In the genomic region with DNA sequence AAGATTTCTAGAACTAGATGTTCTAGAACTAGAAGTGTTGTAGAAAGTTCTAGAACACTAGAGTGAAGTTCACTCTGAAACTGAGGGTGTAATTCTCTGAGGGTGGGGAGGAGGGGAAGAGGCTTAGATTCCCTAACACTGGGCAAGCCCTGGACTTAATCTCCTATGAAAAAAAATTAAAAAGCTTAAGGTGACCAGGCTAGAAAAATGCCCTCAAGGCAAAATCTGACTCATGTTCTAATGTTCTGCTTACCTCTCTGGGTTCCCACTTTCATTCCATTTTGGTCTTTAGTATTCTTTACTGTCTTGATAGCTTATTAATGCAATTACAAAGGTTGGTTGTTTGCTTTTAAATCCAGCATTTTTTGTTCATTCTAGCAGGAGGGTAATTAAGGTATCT, we compare ENCODE assay signal across 18 cellular contexts.
DNase-seq lines count a peak whose midpoint lies in the region; TF ChIP-seq lines count a peak whose summit lies in the region.
"Had no signal": no experiment of that assay in that cellular context is flagged by ENCODE, and none has a peak within 500 bp of the region (broad histone marks: within the 10 kb centered on the region; RNA-seq: fewer than 3 reads in every experiment).

No MANE protein-coding gene starts in this region.

- peak overlapping the region; percentile 86 for H3K27ac Mint-ChIP-seq in MCF 10A (ENCODE audit: low read depth, unreplicated experiment)

- no peak overlapping the region for H3K9ac ChIP-seq in mammary epithelial cell (ENCODE audit: insufficient read depth, low read length)
- H3K9ac ChIP-seq: BLaER1 treated with 17β-estradiol and CSF1 and Interleukin-3, amounts not matched to agents 10 nM and 100 nM had no signal

- no peaks in the 10 kb centered on the region for H3K36me3 ChIP-seq in breast epithelium
- peaks cover 5% of the 10 kb centered on the region for H3K36me3 ChIP-seq in mammary epithelial cell (ENCODE audit: insufficient read depth, low read length)
- H3K36me3 ChIP-seq in OCI-LY7 (ENCODE audit: insufficient read depth, low read length): no peaks in the 10 kb centered on the region

- no peaks in the 10 kb centered on the region for H3K79me2 ChIP-seq in mammary epithelial cell (ENCODE audit: insufficient read depth, low read length)
- H3K79me2 ChIP-seq in OCI-LY7 (ENCODE audit: insufficient read depth, low read depth, low read length): no peaks in the 10 kb centered on the region

- peak; percentile 75 for DNase-seq in MCF 10A (ENCODE audit: unreplicated experiment)
- DNase-seq in breast epithelium (ENCODE audit: low spot score in 2 of 2): no peak
- peak; percentile 88 for DNase-seq in NCI-H69 (lab: John Stamatoyannopoulos, UW)
- DNase-seq in mammary epithelial cell: peak; percentile 74
- no peak for DNase-seq in anterior cingulate cortex (lab: John Stamatoyannopoulos, UW)
- DNase-seq in OCI-LY7 (ENCODE audit: low spot score): no peak
- no peak for DNase-seq in NCI-H774 (lab: John Stamatoyannopoulos, UW)
- no peak for DNase-seq in dermis blood vessel endothelial cell
- DNase-seq: KBM-7; MM.1S; NCI-H1105; NCI-H187 treated with DMSO at 0.1 percent for 48 hours; NCI-H2171 treated with DMSO at 0.1 percent for 48 hours; NCI-H510A; NK-92 treated with Interleukin-12 subunit alpha and Interleukin-12 subunit beta, amount 100 ng/mL, for 24 hours; SHP77 had no signal

- H3K9me3 ChIP-seq in breast epithelium (no peaks in the 10 kb centered on the region), mammary epithelial cell (replicated peaks; ENCODE audit: insufficient read depth, low read length) (no peaks in the 10 kb centered on the region), OCI-LY7 (ENCODE audit: low read length) (no peaks in the 10 kb centered on the region)
- H3K9me3 ChIP-seq: BLaER1 treated with 17β-estradiol and CSF1 and Interleukin-3, amounts not matched to agents 10 nM and 100 nM had no signal

- no peaks in the 10 kb centered on the region for H3K9me3 Mint-ChIP-seq in MCF 10A (ENCODE audit: unreplicated experiment)

- TF ChIP-seq CTCF in MCF 10A (IDR thresholded peaks at IDR 0.05; ENCODE audit: unreplicated experiment) (no peak), breast epithelium (IDR thresholded peaks at IDR 0.05) (no peak), mammary epithelial cell (conservative IDR thresholded peaks at IDR 0.05 in 1 of 2, IDR thresholded peaks at IDR 0.05 in 1 of 2; ENCODE audit: extremely low read depth in 1 of 2, insufficient read depth in 1 of 2, low read depth in 1 of 2, low read length in 2 of 2) (no peak), OCI-LY7 (conservative IDR thresholded peaks at IDR 0.05; ENCODE audit: low read length) (no peak)

- dilution Hi-C loops in mammary epithelial cell (cut with HindIII; ENCODE audit: low sequenced_read_pairs): no loop called here

- H3K4me1 ChIP-seq in breast epithelium (no peaks in the 10 kb centered on the region), mammary epithelial cell (ENCODE audit: insufficient read depth, low read length) (peaks cover 16% of the 10 kb centered on the region), OCI-LY7 (ENCODE audit: insufficient read depth, low read length, poor library complexity, severe bottlenecking) (no peaks in the 10 kb centered on the region)
- H3K4me1 ChIP-seq: BLaER1 treated with 17β-estradiol and CSF1 and Interleukin-3, amounts not matched to agents 10 nM and 100 nM had no signal

- TF ChIP-seq POLR2A in breast epithelium (IDR thresholded peaks at IDR 0.05): no peak

- no peak overlapping the region for H3K4me3 Mint-ChIP-seq in MCF 10A (ENCODE audit: unreplicated experiment)

- no peaks in the 10 kb centered on the region for H3K27me3 Mint-ChIP-seq in MCF 10A (ENCODE audit: insufficient read depth, unreplicated experiment)

- no peaks in the 10 kb centered on the region for H3K9me2 ChIP-seq in OCI-LY7 (ENCODE audit: insufficient read depth, low read length)

- BruUV-seq in MCF 10A (replicated peaks; lab: Mats Ljungman, UMichigan) (no TSS peak), mammary epithelial cell (replicated peaks; lab: Mats Ljungman, UMichigan) (no TSS peak), OCI-LY7 (replicated peaks; lab: Mats Ljungman, UMichigan) (no TSS peak)

- no peak overlapping the region for H3K4me3 ChIP-seq in breast epithelium
- H3K4me3 ChIP-seq in mammary epithelial cell (replicated peaks in 1 of 3; ENCODE audit: insufficient read depth in 1 of 3, low read depth in 2 of 3, low read length in 3 of 3): no peak overlapping the region
- H3K4me3 ChIP-seq in OCI-LY7 (ENCODE audit: low read depth, low read length, poor library complexity, severe bottlenecking): no peak overlapping the region
- H3K4me3 ChIP-seq: BLaER1 treated with 17β-estradiol and CSF1 and Interleukin-3, amounts not matched to agents 10 nM and 100 nM; GM12878 had no signal

- H2AFZ ChIP-seq in mammary epithelial cell (ENCODE audit: low read depth, low read length) (no peak overlapping the region), OCI-LY7 (ENCODE audit: low read length) (no peak overlapping the region)

- H3K36me3 Mint-ChIP-seq in MCF 10A (ENCODE audit: insufficient read depth, unreplicated experiment): peaks cover 57% of the 10 kb centered on the region

- CTCF ChIA-PET in MCF 10A (lab: Yijun Ruan, JAX): interaction anchor here (0.5 to 1.3 kb wide), 8 partner anchors 21 to 438 kb away, joined by 3 to 5 read pairs (median 3); a partner anchor contains a TSS
- CTCF ChIA-PET in mammary epithelial cell (lab: Charles Lee; ENCODE audit: low non-redundant PET): interaction anchor here (0.7 kb wide), 1 partner anchor 281 kb away, joined by 12 read pairs; no protein-coding TSS in a partner anchor
- CTCF ChIA-PET in OCI-LY7 (lab: Charles Lee; ENCODE audit: unreplicated experiment): no interaction called here

- H3K27ac ChIP-seq in breast epithelium: no peak overlapping the region
- H3K27ac ChIP-seq in mammary epithelial cell (ENCODE audit: insufficient read depth, low read depth, low read length): peak overlapping the region; percentile 0
- H3K27ac ChIP-seq in OCI-LY7 (ENCODE audit: low read depth, low read length, poor library complexity, severe bottlenecking): no peak overlapping the region
- H3K27ac ChIP-seq: BLaER1 treated with 17β-estradiol and CSF1 and Interleukin-3, amounts not matched to agents 10 nM and 100 nM had no signal

- POLR2A ChIA-PET in MCF 10A (lab: Yijun Ruan, JAX) (interaction anchor here (0.6 to 2.3 kb wide), 8 partner anchors 10 to 1143 kb away, joined by 3 to 15 read pairs (median 6); a partner anchor contains a TSS), OCI-LY7 (lab: Charles Lee) (interaction anchor here (0.6 to 0.7 kb wide), 3 partner anchors 54 to 1947 kb away, joined by 3 to 5 read pairs (median 4); no protein-coding TSS in a partner anchor)

- intact Hi-C loops in MCF 10A (cut with micrococcal nuclease) (no loop called here), breast epithelium (cut with DNase I; ENCODE audit: low total_unique reads) (no loop called here), mammary epithelial cell (cut with micrococcal nuclease) (loop anchor here (5.0 kb wide), 1 partner anchor 278 kb away; a partner anchor contains a TSS), OCI-LY7 (cut with micrococcal nuclease; ENCODE audit: unreplicated experiment) (no loop called here)

- in situ Hi-C loops in mammary epithelial cell (cut with MboI; ENCODE audit: low sequenced_read_pairs in 2 of 2): no loop called here

- H4K20me1 ChIP-seq in mammary epithelial cell (ENCODE audit: insufficient read depth, low read length) (no peaks in the 10 kb centered on the region), OCI-LY7 (ENCODE audit: insufficient read depth, low read length) (no peaks in the 10 kb centered on the region)
- H4K20me1 ChIP-seq: BLaER1 treated with 17β-estradiol and CSF1 and Interleukin-3, amounts not matched to agents 10 nM and 100 nM had no signal

- H3K4me2 ChIP-seq in mammary epithelial cell (ENCODE audit: insufficient read depth, low read depth, low read length): peak overlapping the region; percentile 10
- no peak overlapping the region for H3K4me2 ChIP-seq in OCI-LY7 (ENCODE audit: low read length)
- H3K4me2 ChIP-seq: BLaER1 treated with 17β-estradiol and CSF1 and Interleukin-3, amounts not matched to agents 10 nM and 100 nM had no signal

- H3K4me1 Mint-ChIP-seq in MCF 10A (ENCODE audit: insufficient read depth, unreplicated experiment): peaks cover 20% of the 10 kb centered on the region

- H3K27me3 ChIP-seq in breast epithelium (no peaks in the 10 kb centered on the region), mammary epithelial cell (ENCODE audit: insufficient read depth, low read length) (no peaks in the 10 kb centered on the region)
- H3K27me3 ChIP-seq: BLaER1 treated with 17β-estradiol and CSF1 and Interleukin-3, amounts not matched to agents 10 nM and 100 nM had no signal

Comparison
In these comparisons a context has a peak if more than half of its experiments do, and no peak if none do; other contexts are left out.
1. DNase-seq: peak in MCF 10A (single experiment), NCI-H69 (single experiment) and mammary epithelial cell (single experiment); none in breast epithelium (0 of 2), anterior cingulate cortex (0 of 58), OCI-LY7 (single experiment), NCI-H774 (single experiment) and dermis blood vessel endothelial cell (single experiment).